Comparison of ENCODE assay signal across 8 cellular contexts in genomic region chr5:157596449-157596848, GRCh38. TPM values are rescaled to one million over a fixed set of nuclear protein-coding genes. Genes with fewer than 3 reads are reported as not detected.
DNase-seq lines count a peak whose midpoint lies in the region; ATAC-seq, FAIRE-seq and TF ChIP-seq lines count a peak whose summit lies in the region.

No MANE protein-coding gene starts in this region.

- H3K9me2 ChIP-seq in PC-9 (ENCODE audit: insufficient read depth): no peaks in the 10 kb centered on the region

- H4K20me1 ChIP-seq in GM12878 (ENCODE audit: control insufficient read depth, insufficient read depth): no peaks in the 10 kb centered on the region
- no peaks in the 10 kb centered on the region for H4K20me1 ChIP-seq in PC-9 (ENCODE audit: insufficient read depth)

- DNase-seq in GM12878 (ENCODE audit: low read depth, low spot score) (peak; percentile 96), NCI-H2171 treated with DMSO at 0.1 percent for 48 hours (lab: John Stamatoyannopoulos, UW) (no peak), PC-9 (no peak), EL (no peak)
- no peak for DNase-seq in activated CD8-positive, alpha-beta memory T cell treated with anti-CD3 and anti-CD28 coated beads for 24 hours

- peak; percentile 79 to 81 for TF ChIP-seq EP300 in GM12878 (IDR thresholded peaks at IDR 0.05; ENCODE audit: borderline replicate concordance in 1 of 2, control insufficient read depth in 1 of 2, low read depth in 2 of 2, low read length in 2 of 2)

- RAD21 ChIA-PET in GM12878 (lab: Charles Lee; ENCODE audit: unreplicated experiment): interaction anchor here (0.7 to 9.3 kb wide), 18 partner anchors 9 to 324 kb away, joined by 3 to 90 read pairs (median 8); partner anchors contain the start of genes ADAM19, LSM11 and THG1L

- H3K9me3 ChIP-seq in GM12878 (replicated peaks; ENCODE audit: control insufficient read depth, insufficient read depth, low read length) (no peaks in the 10 kb centered on the region; the same call in 1 of the 3 replicates), PC-9 (ENCODE audit: insufficient read depth, low read depth) (0 out of 2 replicates have a peak, but pooled peaks cover 4% of the 10 kb centered on the region)

- H3K4me2 ChIP-seq in GM12878 (ENCODE audit: control insufficient read depth, insufficient read depth) (peak overlapping the region; percentile 59; the same call in 1 of the 2 replicates), PC-9 (no peak overlapping the region)

- H3K79me2 ChIP-seq in GM12878 (ENCODE audit: control insufficient read depth, insufficient read depth, low read length): no peaks in the 10 kb centered on the region
- H3K79me2 ChIP-seq in PC-9 (ENCODE audit: low read depth): no peaks in the 10 kb centered on the region

- CTCF ChIA-PET in GM12878 (lab: Yijun Ruan, JAX) (interaction anchor here (0.6 to 3.3 kb wide), 20 partner anchors 9 to 423 kb away, joined by 3 to 14 read pairs (median 4); partner anchors contain the start of genes CLINT1, LSM11 and THG1L), PC-9 (lab: Charles Lee) (no interaction called here)

- 1% methylated on average over 5 of the region's 5 CpGs for WGBS in GM12878 (ENCODE audit: insufficient coverage, insufficient replicate concordance, low lambda C conversion rate, missing lambda C conversion rate)

- POLR2A ChIA-PET in GM12878 (lab: Charles Lee): interaction anchor here (0.7 to 4.5 kb wide), 18 partner anchors 10 to 324 kb away, joined by 3 to 25 read pairs (median 4); partner anchors contain the start of gene THG1L
- POLR2A ChIA-PET in PC-9 (lab: Charles Lee; ENCODE audit: unreplicated experiment): no interaction called here

- H3F3A ChIP-seq in PC-9 (ENCODE audit: insufficient read depth, low read depth): no peaks in the 10 kb centered on the region

- intact Hi-C loops in GM12878 (cut with micrococcal nuclease; ENCODE audit: unreplicated experiment): loop anchor here (1.0 to 10.0 kb wide), 8 partner anchors 14 to 682 kb away; partner anchors contain the start of gene ADAM19
- intact Hi-C loops in PC-9 (cut with micrococcal nuclease; ENCODE audit: unreplicated experiment): no loop called here

- BruUV-seq in GM12878 (replicated peaks; lab: Mats Ljungman, UMichigan) (no TSS peak), PC-9 (replicated peaks; lab: Mats Ljungman, UMichigan) (no TSS peak)

- H3K9ac ChIP-seq in GM12878 (ENCODE audit: control insufficient read depth, insufficient read depth, low read length): no peak overlapping the region

- H3K36me3 ChIP-seq in GM12878 (ENCODE audit: control insufficient read depth in 2 of 2, insufficient read depth in 2 of 2, low read length in 1 of 2) (no peaks in the 10 kb centered on the region), PC-9 (ENCODE audit: low read depth) (no peaks in the 10 kb centered on the region)

- FAIRE-seq in GM12878 (lab: Jason Lieb, UNC): peak; percentile 86

- TF ChIP-seq CTCF in GM12878 (IDR thresholded peaks at IDR 0.05 in 2 of 3, conservative IDR thresholded peaks at IDR 0.05 in 1 of 3; ENCODE audit: control insufficient read depth in 2 of 3, extremely low read depth in 1 of 3, insufficient read depth in 1 of 3, low read depth in 3 of 3, low read length in 3 of 3) (no peak), PC-9 (conservative IDR thresholded peaks at IDR 0.05) (no peak)

- H3K4me3 ChIP-seq in GM12878: no peak overlapping the region
- H3K4me3 ChIP-seq in PC-9: no peak overlapping the region

- H3K4me1 ChIP-seq in GM12878 (ENCODE audit: control insufficient read depth, insufficient read depth, low read length): peaks cover 88% of the 10 kb centered on the region
- no peaks in the 10 kb centered on the region for H3K4me1 ChIP-seq in PC-9 (replicated peaks; ENCODE audit: insufficient read depth)

- H3K27me3 ChIP-seq in GM12878 (replicated peaks in 1 of 2; ENCODE audit: control insufficient read depth in 2 of 2, insufficient read depth in 2 of 2, low read length in 1 of 2) (no peaks in the 10 kb centered on the region), PC-9 (ENCODE audit: insufficient read depth, low read depth) (no peaks in the 10 kb centered on the region)

- no peak for TF ChIP-seq RAD21 in GM12878 (IDR thresholded peaks at IDR 0.05; ENCODE audit: insufficient read depth, low read depth, low read length)

- TF ChIP-seq POLR2A in GM12878 (IDR thresholded peaks at IDR 0.05; ENCODE audit: low read depth, low read length): no peak

- ATAC-seq in GM18498 (IDR thresholded peaks at IDR 0.05; ENCODE audit: unreplicated experiment): peak; percentile 83
- peak; percentile 85 for ATAC-seq in GM21515 (IDR thresholded peaks at IDR 0.05; ENCODE audit: unreplicated experiment)
- peak; percentile 51 for ATAC-seq in HG03575 (IDR thresholded peaks at IDR 0.05; ENCODE audit: extremely low read depth, insufficient number of reproducible peaks, low FRiP score, unreplicated experiment)
- peak; percentile 73 for ATAC-seq in GM12878

- SMC1A ChIA-PET in GM12878 (lab: Charles Lee; ENCODE audit: uncharacterized antibody, unreplicated experiment): interaction anchor here (1.2 to 11.0 kb wide), 16 partner anchors 12 to 454 kb away, joined by 4 to 146 read pairs (median 18); partner anchors contain the start of genes C5orf52, MED7 and THG1L

- in situ Hi-C loops in GM12878 (cut with MboI): no loop called here

- H2AFZ ChIP-seq in GM12878 (ENCODE audit: control insufficient read depth, low read depth, low read length) (no peak overlapping the region), PC-9 (no peak overlapping the region)

- H3K27ac ChIP-seq in GM12878 (ENCODE audit: control insufficient read depth, insufficient read depth) (peak overlapping the region; percentile 79), PC-9 (no peak overlapping the region)

TF ChIP-seq in GM12878, 131 proteins besides CTCF, POLR2A, EP300 and RAD21 (continues in another document):
- TF ChIP-seq NKRF (conservative IDR thresholded peaks at IDR 0.05): 0 out of 2 replicates have a peak, but pooled peaks have one; percentile 22

RNA-seq across cellular contexts. Expression of gene ADAM19, which starts 20.9 kb away (rescaled TPM):
- 86.7 and 95.1 TPM in 2 replicates for total RNA-seq in GM12878 (2013; cell fraction: nucleolus; rRNA removed)
- total RNA-seq in GM12878 (2014; rRNA removed): 47.0 and 50.9 TPM in 2 replicates
- 33.5 and 37.1 TPM in 2 replicates for total RNA-seq in GM12878 (2014; rRNA removed; fragmentation: Illumina TruSeq; extraction: Trizol)
- total RNA-seq in GM12878 (2021): 87.3 and 92.8 TPM in 2 replicates
- polyA plus RNA-seq in GM12878 (2011; ENCODE audit: low read depth): 9.4 TPM
- 19.3 and 26.1 TPM in 2 replicates for polyA plus RNA-seq in GM12878 (2011; rRNA removed)
- 21.6 and 23.2 TPM in 2 replicates for polyA plus RNA-seq in GM12878 (2011; cell fraction: cytosol; rRNA removed)
- polyA plus RNA-seq in GM12878 (2011; cell fraction: nucleus; rRNA removed): 37.3 and 40.3 TPM in 2 replicates
- 13.1 and 18.1 TPM in 2 replicates for polyA plus RNA-seq in GM12878 (2012)
- 40.6 and 48.5 TPM in 2 replicates for polyA plus RNA-seq in GM12878 (2014; fragmentation: Illumina TruSeq; extraction: Trizol)
- polyA plus RNA-seq in GM12878 (2014; fragmentation: Nextera tagmentation; extraction: Ambion mirVana): 10 to 100 TPM; 16.0 to 24.4 TPM
- polyA plus RNA-seq in GM12878 (2014; rRNA removed): 40.9 and 43.0 TPM in 2 replicates
- 10 to 100 TPM; 52.4 to 59.3 TPM for polyA plus RNA-seq in GM12878 (2016; fragmentation: Nextera tagmentation; extraction: Ambion mirVana)
- polyA minus RNA-seq in GM12878 (2011; rRNA and poly(A)+ RNA removed): 52.0 and 66.1 TPM in 2 replicates
- 23.7 and 28.1 TPM in 2 replicates for polyA minus RNA-seq in GM12878 (2011; cell fraction: cytosol; rRNA and poly(A)+ RNA removed)
- polyA minus RNA-seq in GM12878 (2011; cell fraction: nucleus; rRNA and poly(A)+ RNA removed): 20.6 and 36.1 TPM in 2 replicates
- 7.6 and 9.3 TPM in 2 replicates for total RNA-seq in PC-9 (2021)

RNA-seq across cellular contexts. Expression of gene SOX30, which starts 55.8 kb away (rescaled TPM):
- total RNA-seq in GM12878 (2013; cell fraction: nucleolus; rRNA removed): 0.17 and 0.31 TPM in 2 replicates
- 0.11 TPM in 1 of 2 replicates, not detected in the other for total RNA-seq in GM12878 (2014; rRNA removed)
- 0.09 TPM in 1 of 2 replicates, not detected in the other for total RNA-seq in GM12878 (2014; rRNA removed; fragmentation: Illumina TruSeq; extraction: Trizol)
- 0.11 and 0.13 TPM in 2 replicates for total RNA-seq in GM12878 (2021)
- not detected for polyA plus RNA-seq in GM12878 (2011; ENCODE audit: low read depth)
- 0.06 and 0.11 TPM in 2 replicates for polyA plus RNA-seq in GM12878 (2011; rRNA removed)
- 0.07 TPM in 2 replicates for polyA plus RNA-seq in GM12878 (2011; cell fraction: cytosol; rRNA removed)
- not detected in 2 replicates for polyA plus RNA-seq in GM12878 (2011; cell fraction: nucleus; rRNA removed)
- polyA plus RNA-seq in GM12878 (2012): 0.04 and 0.07 TPM in 2 replicates
- 0.10 TPM in 1 of 2 replicates, not detected in the other for polyA plus RNA-seq in GM12878 (2014; fragmentation: Illumina TruSeq; extraction: Trizol)
- polyA plus RNA-seq in GM12878 (2014; fragmentation: Nextera tagmentation; extraction: Ambion mirVana): under 1 TPM; 0.06 to 0.07 TPM
- 0.08 TPM in 1 of 2 replicates, not detected in the other for polyA plus RNA-seq in GM12878 (2014; rRNA removed)
- polyA plus RNA-seq in GM12878 (2016; fragmentation: Nextera tagmentation; extraction: Ambion mirVana): under 1 TPM; 0.09 to 0.32 TPM
- polyA minus RNA-seq in GM12878 (2011; rRNA and poly(A)+ RNA removed): 0.22 and 0.26 TPM in 2 replicates
- not detected in 2 replicates for polyA minus RNA-seq in GM12878 (2011; cell fraction: cytosol; rRNA and poly(A)+ RNA removed)
- 0.12 TPM in 1 of 2 replicates, not detected in the other for polyA minus RNA-seq in GM12878 (2011; cell fraction: nucleus; rRNA and poly(A)+ RNA removed)
- total RNA-seq in PC-9 (2021): 0.11 TPM in 1 of 2 replicates, not detected in the other
